In the genomic region with DNA sequence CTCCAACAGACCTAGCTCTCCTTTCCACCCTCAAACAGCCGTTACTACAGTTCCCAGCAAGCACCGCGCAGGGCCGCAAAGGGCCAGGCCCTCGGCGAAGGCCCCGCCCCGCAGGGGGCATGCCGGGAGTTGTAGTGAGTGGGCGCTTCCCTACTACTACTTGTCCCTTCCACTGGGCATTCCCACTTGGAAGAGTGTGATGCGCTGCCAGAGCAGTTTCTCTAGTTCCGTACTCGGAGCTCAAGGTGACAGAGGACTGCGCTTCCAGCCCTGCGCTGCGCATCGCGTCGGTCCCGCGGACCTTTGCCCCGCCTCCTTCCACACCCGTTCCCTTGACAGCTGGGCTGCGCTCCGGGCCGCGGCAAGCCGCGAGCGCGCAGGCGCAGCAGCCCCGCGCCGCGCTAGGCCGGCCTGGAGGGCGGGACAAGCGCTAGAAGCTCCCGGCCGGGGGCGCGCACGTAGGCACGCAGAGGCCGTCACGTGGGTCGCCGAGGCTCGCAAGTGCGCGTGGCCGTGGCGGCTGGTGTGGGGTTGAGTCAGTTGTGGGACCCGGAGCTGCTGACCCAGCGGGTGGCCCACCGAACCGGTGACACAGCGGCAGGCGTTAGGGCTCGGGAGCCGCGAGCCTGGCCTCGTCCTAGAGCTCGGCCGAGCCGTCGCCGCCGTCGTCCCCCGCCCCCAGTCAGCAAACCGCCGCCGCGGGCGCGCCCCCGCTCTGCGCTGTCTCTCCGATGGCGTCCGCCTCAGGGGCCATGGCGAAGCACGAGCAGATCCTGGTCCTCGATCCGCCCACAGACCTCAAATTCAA, we compare ENCODE assay signal across 1 cellular context.
TF ChIP-seq lines count a peak whose summit lies in the region.

Gene VAPA, plus strand, starts transcription at position 491 of the 808 bp plus-strand sequence. Its CDS starts 241 bp downstream, at position 732.

TF ChIP-seq in HEK293, 187 proteins besides CTCF, POLR2A, EP300 and RAD21 (continued from another document and continues in another):
- no peak for TF ChIP-seq ZNF239 (tag by site-specific recombination; IDR thresholded peaks at IDR 0.05)
- TF ChIP-seq ZNF202 (tag by site-specific recombination; IDR thresholded peaks at IDR 0.05; ENCODE audit: borderline replicate concordance): no peak
- no peak for TF ChIP-seq SALL2 (tag by site-specific recombination; IDR thresholded peaks at IDR 0.05; ENCODE audit: borderline replicate concordance)
- peak; percentile 97 for TF ChIP-seq KLF8 (tag by site-specific recombination; IDR thresholded peaks at IDR 0.05)
- peak; percentile 48; the same call in 1 of the 2 replicates for TF ChIP-seq KLF16 (tag by site-specific recombination; IDR thresholded peaks at IDR 0.05)
- no peak for TF ChIP-seq ZNF473 (tag by site-specific recombination; IDR thresholded peaks at IDR 0.05)
- peak; percentile 92 for TF ChIP-seq ZFHX2 (tag by site-specific recombination; conservative IDR thresholded peaks at IDR 0.05)
- TF ChIP-seq, protein P1, sequence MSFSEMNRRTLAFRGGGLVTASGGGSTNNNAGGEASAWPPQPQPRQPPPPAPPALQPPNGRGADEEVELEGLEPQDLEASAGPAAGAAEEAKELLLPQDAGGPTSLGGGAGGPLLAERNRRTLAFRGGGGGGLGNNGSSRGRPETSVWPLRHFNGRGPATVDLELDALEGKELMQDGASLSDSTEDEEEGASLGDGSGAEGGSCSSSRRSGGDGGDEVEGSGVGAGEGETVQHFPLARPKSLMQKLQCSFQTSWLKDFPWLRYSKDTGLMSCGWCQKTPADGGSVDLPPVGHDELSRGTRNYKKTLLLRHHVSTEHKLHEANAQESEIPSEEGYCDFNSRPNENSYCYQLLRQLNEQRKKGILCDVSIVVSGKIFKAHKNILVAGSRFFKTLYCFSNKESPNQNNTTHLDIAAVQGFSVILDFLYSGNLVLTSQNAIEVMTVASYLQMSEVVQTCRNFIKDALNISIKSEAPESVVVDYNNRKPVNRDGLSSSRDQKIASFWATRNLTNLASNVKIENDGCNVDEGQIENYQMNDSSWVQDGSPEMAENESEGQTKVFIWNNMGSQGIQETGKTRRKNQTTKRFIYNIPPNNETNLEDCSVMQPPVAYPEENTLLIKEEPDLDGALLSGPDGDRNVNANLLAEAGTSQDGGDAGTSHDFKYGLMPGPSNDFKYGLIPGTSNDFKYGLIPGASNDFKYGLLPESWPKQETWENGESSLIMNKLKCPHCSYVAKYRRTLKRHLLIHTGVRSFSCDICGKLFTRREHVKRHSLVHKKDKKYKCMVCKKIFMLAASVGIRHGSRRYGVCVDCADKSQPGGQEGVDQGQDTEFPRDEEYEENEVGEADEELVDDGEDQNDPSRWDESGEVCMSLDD (tag by site-specific recombination; IDR thresholded peaks at IDR 0.05): 0 out of 2 replicates have a peak, but pooled peaks have one; percentile 30
- no peak for TF ChIP-seq ZNF768 (tag by site-specific recombination; IDR thresholded peaks at IDR 0.05)
- no peak for TF ChIP-seq TRIM28 (IDR thresholded peaks at IDR 0.05; ENCODE audit: borderline replicate concordance, low read length)
- TF ChIP-seq ZNF626 (tag by site-specific recombination; IDR thresholded peaks at IDR 0.05): no peak
- no peak for TF ChIP-seq ZNF837 (tag by site-specific recombination; IDR thresholded peaks at IDR 0.05)
- TF ChIP-seq ZNF157 (tag by site-specific recombination; IDR thresholded peaks at IDR 0.05): no peak
- no peak for TF ChIP-seq ZNF670 (tag by site-specific recombination; IDR thresholded peaks at IDR 0.05; ENCODE audit: low read depth)
- TF ChIP-seq ZSCAN4 (tag by site-specific recombination; IDR thresholded peaks at IDR 0.05): no peak
- no peak for TF ChIP-seq ZNF658 (tag by site-specific recombination; IDR thresholded peaks at IDR 0.05)
- no peak for TF ChIP-seq ZNF354C (tag by site-specific recombination; IDR thresholded peaks at IDR 0.05; ENCODE audit: borderline replicate concordance, low read depth)
- TF ChIP-seq GLIS2 (tag by site-specific recombination; IDR thresholded peaks at IDR 0.05): peak; percentile 70
- TF ChIP-seq ZNF24 (tag by site-specific recombination; IDR thresholded peaks at IDR 0.05): no peak
- no peak for TF ChIP-seq MYNN (tag by site-specific recombination; IDR thresholded peaks at IDR 0.05; ENCODE audit: borderline replicate concordance)
- TF ChIP-seq GFI1B (tag by site-specific recombination; IDR thresholded peaks at IDR 0.05): no peak
- peak; percentile 59; the same call in 1 of the 2 replicates for TF ChIP-seq ZSCAN30 (tag by site-specific recombination; IDR thresholded peaks at IDR 0.05)
- peak; percentile 82 for TF ChIP-seq SP2 (tag by site-specific recombination; IDR thresholded peaks at IDR 0.05)
- no peak for TF ChIP-seq ZNF132 (tag by site-specific recombination; IDR thresholded peaks at IDR 0.05; ENCODE audit: borderline replicate concordance)
- TF ChIP-seq ZNF660 (tag by site-specific recombination; IDR thresholded peaks at IDR 0.05): no peak
- no peak for TF ChIP-seq ZNF585B (tag by site-specific recombination; IDR thresholded peaks at IDR 0.05)
- TF ChIP-seq ZNF426 (tag by site-specific recombination; IDR thresholded peaks at IDR 0.05): no peak
- 0 out of 2 replicates have a peak, but pooled peaks have one; percentile 25 for TF ChIP-seq ZNF843 (tag by site-specific recombination; IDR thresholded peaks at IDR 0.05)
- TF ChIP-seq ZNF501 (tag by site-specific recombination; IDR thresholded peaks at IDR 0.05): peak; percentile 41; the same call in 1 of the 2 replicates
- TF ChIP-seq ZNF530 (tag by site-specific recombination; IDR thresholded peaks at IDR 0.05; ENCODE audit: low read depth): no peak
- no peak for TF ChIP-seq ZNF830 (tag by site-specific recombination; IDR thresholded peaks at IDR 0.05; ENCODE audit: low read depth)
- TF ChIP-seq ZFP37 (tag by site-specific recombination; IDR thresholded peaks at IDR 0.05): peak; percentile 53; the same call in 1 of the 2 replicates
- no peak for TF ChIP-seq GLI4 (tag by site-specific recombination; IDR thresholded peaks at IDR 0.05)
- TF ChIP-seq ZNF514 (tag by site-specific recombination; IDR thresholded peaks at IDR 0.05): no peak
- TF ChIP-seq ZNF274 (IDR thresholded peaks at IDR 0.05; ENCODE audit: low read length): no peak
- TF ChIP-seq ZNF274 (tag by site-specific recombination; IDR thresholded peaks at IDR 0.05; ENCODE audit: borderline replicate concordance): no peak
- no peak for TF ChIP-seq OSR2 (tag by site-specific recombination; IDR thresholded peaks at IDR 0.05)
- TF ChIP-seq ZNF596 (tag by site-specific recombination; IDR thresholded peaks at IDR 0.05): no peak
- no peak for TF ChIP-seq RBAK (tag by site-specific recombination; IDR thresholded peaks at IDR 0.05)
- peak; percentile 59; the same call in 1 of the 2 replicates for TF ChIP-seq KLF7 (tag by site-specific recombination; IDR thresholded peaks at IDR 0.05; ENCODE audit: borderline replicate concordance)
- no peak for TF ChIP-seq FEZF1 (tag by site-specific recombination; IDR thresholded peaks at IDR 0.05)
- TF ChIP-seq, protein P2, sequence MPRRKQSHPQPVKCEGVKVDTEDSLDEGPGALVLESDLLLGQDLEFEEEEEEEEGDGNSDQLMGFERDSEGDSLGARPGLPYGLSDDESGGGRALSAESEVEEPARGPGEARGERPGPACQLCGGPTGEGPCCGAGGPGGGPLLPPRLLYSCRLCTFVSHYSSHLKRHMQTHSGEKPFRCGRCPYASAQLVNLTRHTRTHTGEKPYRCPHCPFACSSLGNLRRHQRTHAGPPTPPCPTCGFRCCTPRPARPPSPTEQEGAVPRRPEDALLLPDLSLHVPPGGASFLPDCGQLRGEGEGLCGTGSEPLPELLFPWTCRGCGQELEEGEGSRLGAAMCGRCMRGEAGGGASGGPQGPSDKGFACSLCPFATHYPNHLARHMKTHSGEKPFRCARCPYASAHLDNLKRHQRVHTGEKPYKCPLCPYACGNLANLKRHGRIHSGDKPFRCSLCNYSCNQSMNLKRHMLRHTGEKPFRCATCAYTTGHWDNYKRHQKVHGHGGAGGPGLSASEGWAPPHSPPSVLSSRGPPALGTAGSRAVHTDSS (tag by site-specific recombination; IDR thresholded peaks at IDR 0.05): no peak
- no peak for TF ChIP-seq ZNF223 (tag by site-specific recombination; IDR thresholded peaks at IDR 0.05)
- peak; percentile 100 for TF ChIP-seq SP3 (tag by site-specific recombination; IDR thresholded peaks at IDR 0.05)
- TF ChIP-seq, protein P3, sequence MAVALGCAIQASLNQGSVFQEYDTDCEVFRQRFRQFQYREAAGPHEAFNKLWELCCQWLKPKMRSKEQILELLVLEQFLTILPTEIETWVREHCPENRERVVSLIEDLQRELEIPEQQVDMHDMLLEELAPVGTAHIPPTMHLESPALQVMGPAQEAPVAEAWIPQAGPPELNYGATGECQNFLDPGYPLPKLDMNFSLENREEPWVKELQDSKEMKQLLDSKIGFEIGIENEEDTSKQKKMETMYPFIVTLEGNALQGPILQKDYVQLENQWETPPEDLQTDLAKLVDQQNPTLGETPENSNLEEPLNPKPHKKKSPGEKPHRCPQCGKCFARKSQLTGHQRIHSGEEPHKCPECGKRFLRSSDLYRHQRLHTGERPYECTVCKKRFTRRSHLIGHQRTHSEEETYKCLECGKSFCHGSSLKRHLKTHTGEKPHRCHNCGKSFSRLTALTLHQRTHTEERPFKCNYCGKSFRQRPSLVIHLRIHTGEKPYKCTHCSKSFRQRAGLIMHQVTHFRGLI (tag by site-specific recombination; IDR thresholded peaks at IDR 0.05): no peak
- no peak for TF ChIP-seq PRDM10 (tag by site-specific recombination; IDR thresholded peaks at IDR 0.05)
- TF ChIP-seq ZNF16 (tag by site-specific recombination; IDR thresholded peaks at IDR 0.05; ENCODE audit: low read depth): no peak
- TF ChIP-seq ZBTB44 (tag by site-specific recombination; IDR thresholded peaks at IDR 0.05): no peak
- peak; percentile 76 for TF ChIP-seq ZBTB20 (tag by site-specific recombination; IDR thresholded peaks at IDR 0.05)
- TF ChIP-seq ZSCAN5A (tag by site-specific recombination; IDR thresholded peaks at IDR 0.05): no peak
- TF ChIP-seq, protein P4, sequence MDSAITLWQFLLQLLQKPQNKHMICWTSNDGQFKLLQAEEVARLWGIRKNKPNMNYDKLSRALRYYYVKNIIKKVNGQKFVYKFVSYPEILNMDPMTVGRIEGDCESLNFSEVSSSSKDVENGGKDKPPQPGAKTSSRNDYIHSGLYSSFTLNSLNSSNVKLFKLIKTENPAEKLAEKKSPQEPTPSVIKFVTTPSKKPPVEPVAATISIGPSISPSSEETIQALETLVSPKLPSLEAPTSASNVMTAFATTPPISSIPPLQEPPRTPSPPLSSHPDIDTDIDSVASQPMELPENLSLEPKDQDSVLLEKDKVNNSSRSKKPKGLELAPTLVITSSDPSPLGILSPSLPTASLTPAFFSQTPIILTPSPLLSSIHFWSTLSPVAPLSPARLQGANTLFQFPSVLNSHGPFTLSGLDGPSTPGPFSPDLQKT (IDR thresholded peaks at IDR 0.05; ENCODE audit: borderline replicate concordance, low read depth, low read length): no peak
- peak; percentile 85 for TF ChIP-seq KLF9 (tag by site-specific recombination; IDR thresholded peaks at IDR 0.05; ENCODE audit: low read depth)
- no peak for TF ChIP-seq ZNF23 (tag by site-specific recombination; IDR thresholded peaks at IDR 0.05; ENCODE audit: borderline replicate concordance)
